Comparison of ENCODE assay signal across 8 cellular contexts in the genomic region with DNA sequence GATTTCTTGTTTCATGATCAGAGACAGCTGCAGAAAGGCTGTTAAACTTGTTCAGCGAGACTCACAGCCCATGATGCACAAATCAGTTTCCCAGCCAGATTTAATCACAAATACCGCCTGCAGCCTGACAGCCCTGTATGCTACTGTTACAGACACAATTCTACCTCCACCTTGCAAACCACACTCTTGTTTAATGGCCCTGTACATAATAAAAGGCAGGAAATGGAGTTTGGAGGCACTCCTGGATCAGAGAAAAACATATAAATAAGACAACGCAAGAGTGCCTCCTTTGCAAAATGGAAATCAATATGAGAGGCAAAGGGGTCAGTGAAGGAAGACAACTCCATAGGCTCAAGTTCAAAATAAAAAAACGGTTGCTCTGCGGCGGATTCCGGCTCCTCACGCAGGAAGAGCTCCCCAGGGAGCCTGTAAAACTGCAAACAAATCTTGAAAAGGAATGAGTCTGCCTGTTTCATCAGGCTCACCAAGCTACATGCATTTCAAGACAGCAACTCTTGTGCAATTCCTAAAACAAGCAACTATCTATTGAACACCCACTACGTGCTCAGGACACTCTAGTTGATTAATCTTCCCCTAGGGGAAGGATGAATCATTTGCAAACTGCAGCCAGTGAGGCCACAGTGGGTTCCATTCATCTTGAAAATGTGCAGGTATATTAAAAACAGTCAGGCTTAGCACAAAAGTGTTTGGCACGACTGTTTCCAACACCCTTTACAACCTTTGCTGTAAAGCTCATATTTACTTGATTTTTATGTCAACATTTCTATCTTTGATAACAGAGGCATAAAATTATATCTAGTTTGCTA. TPM values are rescaled to one million over a fixed set of nuclear protein-coding genes. Genes with fewer than 3 reads are reported as not detected.
DNase-seq lines count a peak whose midpoint lies in the region; ATAC-seq and TF ChIP-seq lines count a peak whose summit lies in the region.

No MANE protein-coding gene starts in this region.

- peak overlapping the region; percentile 73 for H3K27ac Mint-ChIP-seq in endodermal cell
- no peak overlapping the region for H3K27ac Mint-ChIP-seq in effector memory CD8-positive, alpha-beta T cell

- no peaks in the 10 kb centered on the region for H3K27me3 Mint-ChIP-seq in endodermal cell (ENCODE audit: insufficient read depth)
- H3K27me3 Mint-ChIP-seq in effector memory CD8-positive, alpha-beta T cell: peaks cover under 1 to 30% of the 10 kb centered on the region in 2 donors

- TF ChIP-seq CTCF in endodermal cell (conservative IDR thresholded peaks at IDR 0.05) (no peak), psoas muscle (IDR thresholded peaks at IDR 0.05) (no peak)

- DNase-seq in H7 (peak; percentile 56), NCI-H345 treated with DMSO at 0.1 percent for 48 hours (lab: John Stamatoyannopoulos, UW; ENCODE audit: unreplicated experiment) (peak; percentile 66), endodermal cell (peak; percentile 67), psoas muscle (no peak), T-helper 9 cell (no peak)
- no peak for DNase-seq in central memory CD4-positive, alpha-beta T cell
- no peak for DNase-seq in effector memory CD8-positive, alpha-beta T cell

- no peaks in the 10 kb centered on the region for H3K36me3 ChIP-seq in H7 (replicated peaks; ENCODE audit: control insufficient read depth, insufficient read depth, low read length)
- no peaks in the 10 kb centered on the region for H3K36me3 ChIP-seq in endodermal cell (ENCODE audit: control insufficient read depth, insufficient read depth, low read length)
- H3K36me3 ChIP-seq in psoas muscle (ENCODE audit: insufficient read depth in 1 of 2, low read depth in 1 of 2): no peaks in the 10 kb centered on the region

- H3K4me3 Mint-ChIP-seq in endodermal cell: peak overlapping the region; percentile 1
- H3K4me3 Mint-ChIP-seq in effector memory CD8-positive, alpha-beta T cell: no peak overlapping the region

- ATAC-seq in psoas muscle (peak; percentile 19 to 47 (median 38)), HG03280 (IDR thresholded peaks at IDR 0.05; ENCODE audit: unreplicated experiment) (no peak)
- ATAC-seq in effector memory CD8-positive, alpha-beta T cell (replicated peaks): no peak

- peak overlapping the region; percentile 16 for H3K9ac ChIP-seq in endodermal cell (ENCODE audit: extremely low read depth, low read length, poor library complexity, severe bottlenecking)

- 16 to 21% methylated on average over 7 to 10 of the region's 10 CpGs for WGBS in endodermal cell (ENCODE audit: insufficient coverage in 1 of 2, insufficient read length in 1 of 2), 2 experiments
- 15 to 29% (median 19%) methylated on average over 10 of the region's 10 CpGs for WGBS in psoas muscle, 3 donors

- no peaks in the 10 kb centered on the region for H3K36me3 Mint-ChIP-seq in endodermal cell (ENCODE audit: low read depth)
- no peaks in the 10 kb centered on the region for H3K36me3 Mint-ChIP-seq in effector memory CD8-positive, alpha-beta T cell (ENCODE audit: insufficient read depth)

- H3K9me3 ChIP-seq in endodermal cell (ENCODE audit: control insufficient read depth, low read length) (no peaks in the 10 kb centered on the region), psoas muscle (no peaks in the 10 kb centered on the region)

- H3K27me3 ChIP-seq in H7 (ENCODE audit: control insufficient read depth, insufficient read depth, low read length): no peaks in the 10 kb centered on the region
- no peaks in the 10 kb centered on the region for H3K27me3 ChIP-seq in endodermal cell (ENCODE audit: control insufficient read depth, insufficient read depth, low read length, poor library complexity, severe bottlenecking)
- H3K27me3 ChIP-seq in psoas muscle (ENCODE audit: insufficient read depth in 3 of 3, low read length in 2 of 3): no peaks in the 10 kb centered on the region

- no peak overlapping the region for H3K27ac ChIP-seq in endodermal cell (ENCODE audit: low read depth, low read length)
- H3K27ac ChIP-seq in psoas muscle: peak overlapping the region; percentile 94

- H3K4me3 ChIP-seq in H7 (ENCODE audit: insufficient read depth, low read depth, low read length) (no peak overlapping the region), endodermal cell (ENCODE audit: low read length) (no peak overlapping the region), psoas muscle (no peak overlapping the region)

- H3K4me1 ChIP-seq in endodermal cell (ENCODE audit: control insufficient read depth, insufficient read depth, low read length) (no peaks in the 10 kb centered on the region), psoas muscle (peaks cover 81% of the 10 kb centered on the region)

- no peaks in the 10 kb centered on the region for H3K9me3 Mint-ChIP-seq in endodermal cell
- H3K9me3 Mint-ChIP-seq in effector memory CD8-positive, alpha-beta T cell: no peaks in the 10 kb centered on the region

- peaks cover 36% of the 10 kb centered on the region for H3K4me1 Mint-ChIP-seq in endodermal cell
- peaks cover 2 to 10% of the 10 kb centered on the region in 2 donors for H3K4me1 Mint-ChIP-seq in effector memory CD8-positive, alpha-beta T cell (ENCODE audit: low read depth in 2 of 2)

- intact Hi-C loops in psoas muscle (cut with DNase I): loop anchor here (5.0 kb wide), 2 partner anchors 34 to 39 kb away; partner anchors contain the start of gene TBC1D8 (in 1 of the 2)

RNA-seq across cellular contexts. Expression of gene TBC1D8, which starts 37.5 kb away (rescaled TPM):
- 29.8 and 53.2 TPM in 2 replicates for total RNA-seq in H7 (2014; rRNA removed; shearing (Covaris generic))
- 10 to 100 TPM; 14.4 to 14.5 TPM for total RNA-seq in endodermal cell
- 2.7 TPM for polyA plus RNA-seq in endodermal cell (2013, experiment 1 of 2)
- 2.7 TPM for polyA plus RNA-seq in endodermal cell (2013, experiment 2 of 2)
- 100 to 1,000 TPM in 1 of 4 donors, 10 to 100 TPM in 2, 1 to 10 TPM in 1; 8.7 to 163 (median 57.0) TPM for total RNA-seq in psoas muscle
- polyA plus RNA-seq in psoas muscle: 10 to 100 TPM; 11.3 to 64.5 (median 50.4) TPM

Comparison
In these comparisons a context has a peak if more than half of its experiments do, and no peak if none do; other contexts are left out.
1. DNase-seq: peak in H7 (single experiment), NCI-H345 treated with DMSO at 0.1 percent for 48 hours (single experiment) and endodermal cell (single experiment); none in psoas muscle (0 of 2), central memory CD4-positive, alpha-beta T cell (single experiment), T-helper 9 cell (single experiment) and effector memory CD8-positive, alpha-beta T cell (0 of 3).
2. ATAC-seq: peak in psoas muscle (4 of 4); none in HG03280 (single experiment) and effector memory CD8-positive, alpha-beta T cell (single experiment).